Comparison of ENCODE assay signal across 8 cellular contexts in genomic region chr13:27043013-27043412, GRCh38.
DNase-seq lines count a peak whose midpoint lies in the region; ATAC-seq and TF ChIP-seq lines count a peak whose summit lies in the region.

No MANE protein-coding gene starts in this region.

- no peaks in the 10 kb centered on the region for H3K79me1 ChIP-seq in IMR-90 (ENCODE audit: low read depth in 1 of 2, low read length in 2 of 2)

- H3K4me3 ChIP-seq in IMR-90 (ENCODE audit: insufficient read depth, low read depth, low read length) (no peak overlapping the region), OCI-LY7 (ENCODE audit: low read depth, low read length, poor library complexity, severe bottlenecking) (no peak overlapping the region), ovary (no peak overlapping the region)

- TF ChIP-seq POLR2A in IMR-90 (IDR thresholded peaks at IDR 0.05; ENCODE audit: low read depth, low read length) (no peak), ovary (IDR thresholded peaks at IDR 0.05) (no peak)

- H3K9me3 ChIP-seq in IMR-90 (ENCODE audit: control insufficient read depth, insufficient read depth, low read length): no peaks in the 10 kb centered on the region
- H3K9me3 ChIP-seq in OCI-LY7 (ENCODE audit: low read length): no peaks in the 10 kb centered on the region
- no peaks in the 10 kb centered on the region for H3K9me3 ChIP-seq in ovary

- 0 out of 2 replicates have a peak overlapping the region, but pooled peaks have one; percentile 17 for H2BK120ac ChIP-seq in IMR-90 (ENCODE audit: low read depth, low read length)

- H3K4me1 ChIP-seq in IMR-90 (ENCODE audit: control insufficient read depth, insufficient read depth, low read length) (peaks cover 8% of the 10 kb centered on the region), OCI-LY7 (ENCODE audit: insufficient read depth, low read length, poor library complexity, severe bottlenecking) (peaks cover 8% of the 10 kb centered on the region), ovary (ENCODE audit: insufficient read depth) (no peaks in the 10 kb centered on the region)

- POLR2A ChIA-PET in IMR-90 (lab: Charles Lee; ENCODE audit: unreplicated experiment): no interaction called here
- POLR2A ChIA-PET in OCI-LY7 (lab: Charles Lee): no interaction called here

- no peaks in the 10 kb centered on the region for H3K9me2 ChIP-seq in OCI-LY7 (ENCODE audit: insufficient read depth, low read length)

- H3K23ac ChIP-seq in IMR-90 (ENCODE audit: low read depth, low read length): no peak overlapping the region

- ATAC-seq in IMR-90 (ENCODE audit: low read depth): peak; percentile 93
- no peak for ATAC-seq in HG03196 (IDR thresholded peaks at IDR 0.05; ENCODE audit: unreplicated experiment)

- no peak overlapping the region for H3K9ac ChIP-seq in IMR-90 (ENCODE audit: low read depth, low read length)

- peak in 11 of 14 donors; percentile 6 to 75 (median 42) for DNase-seq in C1 segment of cervical spinal cord (lab: John Stamatoyannopoulos, UW)
- peak; percentile 98 for DNase-seq in IMR-90
- DNase-seq in anterior cingulate cortex (lab: John Stamatoyannopoulos, UW): peak in 50 of 58 donors; percentile 16 to 85 (median 58)
- peak; percentile 87 for DNase-seq in kidney glomerular epithelial cell (lab: John Stamatoyannopoulos, UW)
- DNase-seq in OCI-LY7 (ENCODE audit: low spot score): no peak
- no peak for DNase-seq in ovary
- DNase-seq in NCI-H1930 (lab: John Stamatoyannopoulos, UW): no peak

- in situ Hi-C loops in IMR-90 (cut with MboI; ENCODE audit: low sequenced_read_pairs): no loop called here

- H3K36me3 ChIP-seq in IMR-90 (ENCODE audit: control insufficient read depth, insufficient read depth, low read length) (no peaks in the 10 kb centered on the region), OCI-LY7 (ENCODE audit: insufficient read depth, low read length) (no peaks in the 10 kb centered on the region), ovary (no peaks in the 10 kb centered on the region)

- no peak overlapping the region; the same call in 1 of the 2 replicates for H2BK20ac ChIP-seq in IMR-90 (ENCODE audit: low read depth, low read length)

- H3K9me1 ChIP-seq in IMR-90 (ENCODE audit: insufficient read depth, low read length): peaks cover 8% of the 10 kb centered on the region

- no peak overlapping the region for H2AK9ac ChIP-seq in IMR-90 (replicated peaks; ENCODE audit: low read depth, low read length, poor library complexity)

- H2AFZ ChIP-seq in IMR-90 (replicated peaks; ENCODE audit: low read length, poor library complexity) (no peak overlapping the region), OCI-LY7 (ENCODE audit: low read length) (no peak overlapping the region)

- whole genome bisulfite sequencing in IMR-90 (ENCODE audit: extremely low coverage in 2 of 2, insufficient read length in 1 of 2), 2 experiments: 0% methylated on average over 1 of the region's 6 CpGs; no CpG with 5 or more reads in 1 of the 2 experiments
- 52 to 60% (median 58%) methylated on average over 6 of the region's 6 CpGs for WGBS in ovary, 3 donors

- H4K91ac ChIP-seq in IMR-90 (ENCODE audit: insufficient read depth, low read depth, low read length): no peak overlapping the region

- H2AK5ac ChIP-seq in IMR-90 (ENCODE audit: low read depth, low read length): no peak overlapping the region

- no peak overlapping the region for H3K4ac ChIP-seq in IMR-90 (ENCODE audit: low read depth, low read length)

- no TSS peak for BruUV-seq in IMR-90 (replicated peaks; lab: Mats Ljungman, UMichigan)
- no TSS peak for BruUV-seq in OCI-LY7 (replicated peaks; lab: Mats Ljungman, UMichigan)

- H3K27ac ChIP-seq in IMR-90 (ENCODE audit: insufficient read depth, low read length): no peak overlapping the region
- no peak overlapping the region for H3K27ac ChIP-seq in OCI-LY7 (ENCODE audit: low read depth, low read length, poor library complexity, severe bottlenecking)
- H3K27ac ChIP-seq in ovary: no peak overlapping the region

- H2BK15ac ChIP-seq in IMR-90 (ENCODE audit: low read depth, low read length): no peak overlapping the region

- H3K4me2 ChIP-seq in IMR-90 (ENCODE audit: low read depth, low read length) (no peak overlapping the region), OCI-LY7 (ENCODE audit: low read length) (no peak overlapping the region)

- CTCF ChIA-PET in IMR-90 (lab: Yijun Ruan, JAX) (no interaction called here), OCI-LY7 (lab: Charles Lee; ENCODE audit: unreplicated experiment) (no interaction called here)

- no peak overlapping the region for H3K56ac ChIP-seq in IMR-90 (ENCODE audit: extremely low read depth, insufficient read depth, low read length)

- TF ChIP-seq CTCF in IMR-90 (conservative IDR thresholded peaks at IDR 0.05; ENCODE audit: low read depth, low read length): no peak
- TF ChIP-seq CTCF in OCI-LY7 (conservative IDR thresholded peaks at IDR 0.05; ENCODE audit: low read length): no peak
- no peak for TF ChIP-seq CTCF in ovary (IDR thresholded peaks at IDR 0.05)

- dilution Hi-C loops in IMR-90 (cut with HindIII; ENCODE audit: low sequenced_read_pairs, unreplicated experiment): no loop called here

- H2BK5ac ChIP-seq in IMR-90 (ENCODE audit: low read depth, low read length, poor library complexity, severe bottlenecking): peak overlapping the region; percentile 50

- no peak overlapping the region for H3K18ac ChIP-seq in IMR-90 (ENCODE audit: low read depth, low read length)

- no peak for TF ChIP-seq EP300 in ovary (IDR thresholded peaks at IDR 0.05)

- H3K27me3 ChIP-seq in IMR-90 (ENCODE audit: control insufficient read depth, insufficient read depth, low read length) (no peaks in the 10 kb centered on the region), ovary (no peaks in the 10 kb centered on the region)

- H4K5ac ChIP-seq in IMR-90 (ENCODE audit: low read depth, low read length): no peak overlapping the region

- intact Hi-C loops in IMR-90 (cut with micrococcal nuclease) (loop anchor here (1.0 kb wide), 1 partner anchor 11 kb away; no protein-coding TSS in a partner anchor), OCI-LY7 (cut with micrococcal nuclease; ENCODE audit: unreplicated experiment) (no loop called here), ovary (cut with DNase I) (no loop called here)

- no peak overlapping the region for H3K14ac ChIP-seq in IMR-90 (replicated peaks; ENCODE audit: low read depth, low read length)

- H4K20me1 ChIP-seq in IMR-90 (ENCODE audit: insufficient read depth, low read length) (no peaks in the 10 kb centered on the region), OCI-LY7 (ENCODE audit: insufficient read depth, low read length) (no peaks in the 10 kb centered on the region)

- peak; percentile 23; the same call in 1 of the 2 replicates for TF ChIP-seq RAD21 in IMR-90 (IDR thresholded peaks at IDR 0.05; ENCODE audit: low read length)

- H3K79me2 ChIP-seq in OCI-LY7 (ENCODE audit: insufficient read depth, low read depth, low read length): no peaks in the 10 kb centered on the region

- 0 out of 4 replicates have a peak overlapping the region, but pooled peaks of 1 of the 2 experiments have one; percentile 33 for H4K8ac ChIP-seq in IMR-90 (ENCODE audit: low read depth in 2 of 2, low read length in 2 of 2)

TF ChIP-seq in IMR-90, 13 proteins besides CTCF, POLR2A, EP300 and RAD21:
- TF ChIP-seq, protein P1, sequence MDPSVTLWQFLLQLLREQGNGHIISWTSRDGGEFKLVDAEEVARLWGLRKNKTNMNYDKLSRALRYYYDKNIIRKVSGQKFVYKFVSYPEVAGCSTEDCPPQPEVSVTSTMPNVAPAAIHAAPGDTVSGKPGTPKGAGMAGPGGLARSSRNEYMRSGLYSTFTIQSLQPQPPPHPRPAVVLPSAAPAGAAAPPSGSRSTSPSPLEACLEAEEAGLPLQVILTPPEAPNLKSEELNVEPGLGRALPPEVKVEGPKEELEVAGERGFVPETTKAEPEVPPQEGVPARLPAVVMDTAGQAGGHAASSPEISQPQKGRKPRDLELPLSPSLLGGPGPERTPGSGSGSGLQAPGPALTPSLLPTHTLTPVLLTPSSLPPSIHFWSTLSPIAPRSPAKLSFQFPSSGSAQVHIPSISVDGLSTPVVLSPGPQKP (IDR thresholded peaks at IDR 0.05; ENCODE audit: borderline replicate concordance, low read depth, low read length): no peak
- no peak for TF ChIP-seq SMC3 (IDR thresholded peaks at IDR 0.05; ENCODE audit: low read depth, low read length)
- peak; percentile 87 for TF ChIP-seq NFE2L2 (IDR thresholded peaks at IDR 0.05; ENCODE audit: low read depth, low read length)
- peak; percentile 40; the same call in 1 of the 2 replicates for TF ChIP-seq RFX5 (IDR thresholded peaks at IDR 0.05; ENCODE audit: low read depth, low read length)
- TF ChIP-seq CEBPB (IDR thresholded peaks at IDR 0.05; ENCODE audit: low read depth, low read length): no peak
- peak; percentile 47; the same call in 1 of the 2 replicates for TF ChIP-seq MAZ (IDR thresholded peaks at IDR 0.05; ENCODE audit: borderline replicate concordance, low read depth, low read length)
- TF ChIP-seq BHLHE40 (IDR thresholded peaks at IDR 0.05; ENCODE audit: low read depth, low read length): peak; percentile 98
- TF ChIP-seq FOS (IDR thresholded peaks at IDR 0.05; ENCODE audit: low read depth, low read length): peak; percentile 85
- peak; percentile 62 for TF ChIP-seq MAFK (IDR thresholded peaks at IDR 0.05; ENCODE audit: low read depth, low read length)
- TF ChIP-seq CHD1 (IDR thresholded peaks at IDR 0.05; ENCODE audit: low read depth, low read length): no peak
- peak; percentile 89 for TF ChIP-seq MXI1 (IDR thresholded peaks at IDR 0.05; ENCODE audit: borderline replicate concordance, low read depth, low read length)
- no peak for TF ChIP-seq RCOR1 (IDR thresholded peaks at IDR 0.05; ENCODE audit: insufficient replicate concordance, low read length)
- TF ChIP-seq, protein P2, sequence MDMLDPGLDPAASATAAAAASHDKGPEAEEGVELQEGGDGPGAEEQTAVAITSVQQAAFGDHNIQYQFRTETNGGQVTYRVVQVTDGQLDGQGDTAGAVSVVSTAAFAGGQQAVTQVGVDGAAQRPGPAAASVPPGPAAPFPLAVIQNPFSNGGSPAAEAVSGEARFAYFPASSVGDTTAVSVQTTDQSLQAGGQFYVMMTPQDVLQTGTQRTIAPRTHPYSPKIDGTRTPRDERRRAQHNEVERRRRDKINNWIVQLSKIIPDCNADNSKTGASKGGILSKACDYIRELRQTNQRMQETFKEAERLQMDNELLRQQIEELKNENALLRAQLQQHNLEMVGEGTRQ (IDR thresholded peaks at IDR 0.05; ENCODE audit: low read depth, low read length): peak; percentile 78

Comparison
In these comparisons a context has a peak if more than half of its experiments do, and no peak if none do; other contexts are left out.
1. DNase-seq: peak in C1 segment of cervical spinal cord (11 of 14), IMR-90 (single experiment), anterior cingulate cortex (50 of 58) and kidney glomerular epithelial cell (single experiment); none in OCI-LY7 (single experiment), ovary (0 of 5) and NCI-H1930 (0 of 2).